23 cellular contexts compared by ENCODE assay signal in the genomic region with DNA sequence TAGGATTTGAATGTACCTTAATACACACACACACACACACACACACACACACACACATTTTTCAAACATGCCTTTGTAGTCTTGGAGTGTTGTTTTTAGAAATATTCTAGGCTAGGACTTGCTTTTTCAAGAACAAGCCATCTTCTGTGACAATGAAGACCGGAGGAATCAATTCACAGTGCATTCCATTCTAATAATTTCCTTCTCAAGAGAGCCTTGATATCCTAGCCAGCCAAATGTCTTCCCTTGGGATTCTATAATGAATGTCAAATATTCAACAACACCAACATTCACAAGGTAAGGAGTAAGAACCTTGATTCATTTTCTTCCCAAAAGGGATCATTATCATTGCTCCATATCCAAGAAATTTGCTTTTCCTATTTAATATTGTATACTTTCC.
DNase-seq lines count a peak whose midpoint lies in the region; TF ChIP-seq lines count a peak whose summit lies in the region.
"Had no signal": no experiment of that assay in that cellular context is flagged by ENCODE, and none has a peak within 500 bp of the region (broad histone marks: within the 10 kb centered on the region; RNA-seq: fewer than 3 reads in every experiment).

No MANE protein-coding gene starts in this region.

- H4K91ac ChIP-seq in neuronal stem cell (ENCODE audit: low read depth, low read length, poor library complexity) (no peak overlapping the region), H9 (ENCODE audit: insufficient read length, low read depth, low read length) (no peak overlapping the region)

- TF ChIP-seq POLR2A in Peyer's patch (IDR thresholded peaks at IDR 0.05): no peak

- no peak overlapping the region for H4K8ac ChIP-seq in neuronal stem cell (ENCODE audit: low read depth, low read length)
- H4K8ac ChIP-seq in H9 (replicated peaks; ENCODE audit: insufficient read length, low read depth, low read length): no peak overlapping the region

- H3K4me3 ChIP-seq in A673 (ENCODE audit: low read depth, low read length, poor library complexity, severe bottlenecking) (no peak overlapping the region), neuronal stem cell (ENCODE audit: low read length in 2 of 2) (no peak overlapping the region), colonic mucosa (no peak overlapping the region), Peyer's patch (no peak overlapping the region)
- H3K4me3 ChIP-seq: BLaER1 treated with 17β-estradiol and CSF1 and Interleukin-3, amounts not matched to agents 10 nM and 100 nM; GM12878 had no signal

- H3K23ac ChIP-seq in neuronal stem cell (ENCODE audit: low read depth, low read length, poor library complexity): no peak overlapping the region
- H3K23ac ChIP-seq in H9 (ENCODE audit: insufficient read length, low read depth, low read length): no peak overlapping the region

- no peak overlapping the region for H4K5ac ChIP-seq in H9 (ENCODE audit: insufficient read length, low read depth, low read length)

- H3K36me3 Mint-ChIP-seq in glutamatergic neuron (ENCODE audit: unreplicated experiment): no peaks in the 10 kb centered on the region
- no peaks in the 10 kb centered on the region for H3K36me3 Mint-ChIP-seq in H9 (ENCODE audit: insufficient read depth in 1 of 3, low read depth in 3 of 3)
- H3K36me3 Mint-ChIP-seq: CD8-positive, alpha-beta T cell had no signal

- no peak overlapping the region for H3K9ac ChIP-seq in neuronal stem cell (ENCODE audit: low read depth, low read length, poor library complexity)
- H3K9ac ChIP-seq in colonic mucosa (ENCODE audit: low read depth in 2 of 2, low read length in 2 of 2): no peak overlapping the region
- H3K9ac ChIP-seq in H9 (ENCODE audit: extremely low read depth, insufficient read length, low read length): no peak overlapping the region
- H3K9ac ChIP-seq: BLaER1 treated with 17β-estradiol and CSF1 and Interleukin-3, amounts not matched to agents 10 nM and 100 nM had no signal

- H4K20me1 ChIP-seq in H9 (ENCODE audit: control insufficient read depth, insufficient read depth, insufficient read length): no peaks in the 10 kb centered on the region
- H4K20me1 ChIP-seq: BLaER1 treated with 17β-estradiol and CSF1 and Interleukin-3, amounts not matched to agents 10 nM and 100 nM had no signal

- no peak overlapping the region for H3T11ph ChIP-seq in H9 (ENCODE audit: low read length)

- H3K4me1 Mint-ChIP-seq in glutamatergic neuron (ENCODE audit: low read depth, unreplicated experiment) (peaks cover 5% of the 10 kb centered on the region), H9 (peaks cover 5 to 6% of the 10 kb centered on the region in 2 experiments; a peak in 3 of 4 replicates)
- H3K4me1 Mint-ChIP-seq: B cell had no signal

- no peaks in the 10 kb centered on the region for H3K79me1 ChIP-seq in neuronal stem cell (ENCODE audit: low read depth, low read length)
- H3K79me1 ChIP-seq in H9 (ENCODE audit: insufficient read depth, low read depth, low read length, poor library complexity, severe bottlenecking): no peaks in the 10 kb centered on the region

- H3K18ac ChIP-seq in neuronal stem cell (ENCODE audit: low read length) (no peak overlapping the region), H9 (ENCODE audit: insufficient read length, low read depth, low read length) (no peak overlapping the region)

- H3K9me3 ChIP-seq in A673 (ENCODE audit: low read depth, low read length, poor library complexity, severe bottlenecking): no peaks in the 10 kb centered on the region
- H3K9me3 ChIP-seq in neuronal stem cell (replicated peaks in 1 of 2; ENCODE audit: control insufficient read depth in 2 of 2, insufficient read depth in 1 of 2, low read depth in 1 of 2, low read length in 2 of 2): no peaks in the 10 kb centered on the region
- H3K9me3 ChIP-seq in colonic mucosa: peaks cover 3% of the 10 kb centered on the region
- no peaks in the 10 kb centered on the region for H3K9me3 ChIP-seq in Peyer's patch
- H3K9me3 ChIP-seq in H9 (ENCODE audit: control insufficient read depth, low read depth, low read length): no peaks in the 10 kb centered on the region
- H3K9me3 ChIP-seq: BLaER1 treated with 17β-estradiol and CSF1 and Interleukin-3, amounts not matched to agents 10 nM and 100 nM had no signal

- DNase-seq in A673 (ENCODE audit: low spot score) (peak; percentile 31), COLO829 (ENCODE audit: low spot score) (peak; percentile 56), glutamatergic neuron (no peak), neuronal stem cell (ENCODE audit: low spot score) (no peak), colonic mucosa (no peak), Peyer's patch (no peak), H9 (no peak)
- DNase-seq: 8988T; AML-193; CD4-positive, alpha-beta T cell; CD8-positive, alpha-beta T cell; COR-L47; DMS 273 treated with DMSO at 0.1 percent for 48 hours; DMS153; DMS53; DMS79; DND-41; EL; GDM1 had no signal

- POLR2A ChIA-PET in A673 (lab: Charles Lee; ENCODE audit: low non-redundant PET): no interaction called here

- BruUV-seq in A673 (replicated peaks; lab: Mats Ljungman, UMichigan): no TSS peak

- H3K14ac ChIP-seq in neuronal stem cell (ENCODE audit: low read length) (no peak overlapping the region), H9 (ENCODE audit: insufficient read depth, low read length) (no peak overlapping the region)

- H3K4me2 ChIP-seq in neuronal stem cell (ENCODE audit: insufficient read depth, low read length, poor library complexity, severe bottlenecking) (peak overlapping the region; percentile 11), H9 (ENCODE audit: insufficient read depth, insufficient read length, low read length) (no peak overlapping the region)
- H3K4me2 ChIP-seq: BLaER1 treated with 17β-estradiol and CSF1 and Interleukin-3, amounts not matched to agents 10 nM and 100 nM had no signal

- H2BK120ac ChIP-seq in neuronal stem cell (ENCODE audit: low read depth, low read length) (no peak overlapping the region), H9 (ENCODE audit: low read depth, low read length, poor library complexity, severe bottlenecking) (no peak overlapping the region)

- H2AK5ac ChIP-seq in neuronal stem cell (ENCODE audit: low read depth, low read length) (no peak overlapping the region), H9 (ENCODE audit: insufficient read length, low read length) (no peak overlapping the region)

- no peak overlapping the region for H3K56ac ChIP-seq in H9 (ENCODE audit: insufficient read length, low read depth, low read length)

- no peak for TF ChIP-seq CTCF in A673 (conservative IDR thresholded peaks at IDR 0.05; ENCODE audit: low read depth, low read length)
- no peak for TF ChIP-seq CTCF in glutamatergic neuron (IDR thresholded peaks at IDR 0.05; ENCODE audit: partially characterized antibody, unreplicated experiment)
- TF ChIP-seq CTCF in colonic mucosa (IDR thresholded peaks at IDR 0.05): no peak
- TF ChIP-seq CTCF in Peyer's patch (IDR thresholded peaks at IDR 0.05): no peak
- TF ChIP-seq CTCF in H9 (conservative IDR thresholded peaks at IDR 0.05): no peak

- no peaks in the 10 kb centered on the region for H3K23me2 ChIP-seq in H9 (ENCODE audit: insufficient read length, low read depth, low read length, poor library complexity, severe bottlenecking)

- H3K9me3 Mint-ChIP-seq in glutamatergic neuron (ENCODE audit: unreplicated experiment): peaks cover 3% of the 10 kb centered on the region
- 0 out of 5 replicates have a peak, but pooled peaks cover 0 to under 1% of the 10 kb centered on the region in 2 experiments for H3K9me3 Mint-ChIP-seq in H9

- intact Hi-C loops in A673 (cut with micrococcal nuclease; ENCODE audit: unreplicated experiment) (no loop called here), colonic mucosa (cut with DNase I) (no loop called here)

- peaks cover 2% of the 10 kb centered on the region for H3K27me3 Mint-ChIP-seq in glutamatergic neuron (ENCODE audit: unreplicated experiment)
- H3K27me3 Mint-ChIP-seq in H9 (ENCODE audit: low read depth): no peaks in the 10 kb centered on the region
- H3K27me3 Mint-ChIP-seq: B cell; CD4-positive, alpha-beta T cell had no signal

- H2BK5ac ChIP-seq in neuronal stem cell (ENCODE audit: low read length): no peak overlapping the region
- H2BK5ac ChIP-seq in H9 (ENCODE audit: insufficient read length, low read length): no peak overlapping the region

- H2BK20ac ChIP-seq in H9 (ENCODE audit: low read depth, low read length, poor library complexity, severe bottlenecking): no peak overlapping the region

- H3K27ac Mint-ChIP-seq in glutamatergic neuron (ENCODE audit: unreplicated experiment): no peak overlapping the region
- no peak overlapping the region for H3K27ac Mint-ChIP-seq in H9
- H3K27ac Mint-ChIP-seq: B cell; CD4-positive, alpha-beta T cell; CD8-positive, alpha-beta T cell had no signal

- no CpG with 5 or more reads among the region's 1 CpG for WGBS in neuronal stem cell (ENCODE audit: extremely low coverage in 2 of 2, insufficient read length in 2 of 2, insufficient replicate concordance in 1 of 2), 2 donors
- no CpG with 5 or more reads among the region's 1 CpG for WGBS in H9 (ENCODE audit: extremely low coverage, insufficient read length, low lambda C conversion rate)

- H3K4me1 ChIP-seq in A673 (ENCODE audit: insufficient read depth, low read length, poor library complexity, severe bottlenecking): no peaks in the 10 kb centered on the region
- no peaks in the 10 kb centered on the region for H3K4me1 ChIP-seq in neuronal stem cell (ENCODE audit: control insufficient read depth in 2 of 2, insufficient read depth in 1 of 2, low read depth in 1 of 2, low read length in 2 of 2)
- H3K4me1 ChIP-seq in colonic mucosa: no peaks in the 10 kb centered on the region
- H3K4me1 ChIP-seq in Peyer's patch: no peaks in the 10 kb centered on the region
- H3K4me1 ChIP-seq in H9 (ENCODE audit: insufficient read depth, low read length): no peaks in the 10 kb centered on the region
- H3K4me1 ChIP-seq: BLaER1 treated with 17β-estradiol and CSF1 and Interleukin-3, amounts not matched to agents 10 nM and 100 nM had no signal

- no peaks in the 10 kb centered on the region for H3K79me2 ChIP-seq in H9 (ENCODE audit: insufficient read depth, low read length)

- H2AFZ ChIP-seq in neuronal stem cell (ENCODE audit: low read length) (peak overlapping the region; percentile 1), H9 (ENCODE audit: low read length) (no peak overlapping the region)

- H3K4ac ChIP-seq in neuronal stem cell (ENCODE audit: low read length) (no peak overlapping the region), H9 (ENCODE audit: low read depth, low read length) (no peak overlapping the region)

- H3K4me3 Mint-ChIP-seq in glutamatergic neuron (ENCODE audit: unreplicated experiment) (peak overlapping the region; percentile 4), H9 (no peak overlapping the region)
- H3K4me3 Mint-ChIP-seq: B cell; CD4-positive, alpha-beta T cell; CD8-positive, alpha-beta T cell had no signal

- H2BK12ac ChIP-seq in neuronal stem cell (ENCODE audit: low read length): no peak overlapping the region
- no peak overlapping the region for H2BK12ac ChIP-seq in H9 (ENCODE audit: insufficient read length, low read depth, low read length)

- no peaks in the 10 kb centered on the region for H3K36me3 ChIP-seq in A673 (ENCODE audit: insufficient read depth, low read length, poor library complexity, severe bottlenecking)
- H3K36me3 ChIP-seq in neuronal stem cell (replicated peaks in 1 of 2; ENCODE audit: control insufficient read depth in 2 of 2, insufficient read depth in 2 of 2, low read length in 2 of 2): no peaks in the 10 kb centered on the region
- no peaks in the 10 kb centered on the region for H3K36me3 ChIP-seq in colonic mucosa
- no peaks in the 10 kb centered on the region for H3K36me3 ChIP-seq in Peyer's patch
- H3K36me3 ChIP-seq: BLaER1 treated with 17β-estradiol and CSF1 and Interleukin-3, amounts not matched to agents 10 nM and 100 nM had no signal

- no peak overlapping the region for H3K27ac ChIP-seq in A673 (ENCODE audit: low read depth, low read length, poor library complexity, severe bottlenecking)
- no peak overlapping the region for H3K27ac ChIP-seq in neuronal stem cell (replicated peaks; ENCODE audit: low read length)
- H3K27ac ChIP-seq in colonic mucosa: no peak overlapping the region
- no peak overlapping the region for H3K27ac ChIP-seq in Peyer's patch
- H3K27ac ChIP-seq in H9 (ENCODE audit: insufficient read length, low read depth, low read length): no peak overlapping the region
- H3K27ac ChIP-seq: BLaER1 treated with 17β-estradiol and CSF1 and Interleukin-3, amounts not matched to agents 10 nM and 100 nM; C4-2B had no signal

- CTCF ChIA-PET in A673 (lab: Charles Lee): no interaction called here

- H3K27me3 ChIP-seq in A673 (replicated peaks; ENCODE audit: insufficient read depth, low read depth, low read length, poor library complexity) (no peaks in the 10 kb centered on the region), neuronal stem cell (ENCODE audit: control insufficient read depth in 3 of 3, insufficient read depth in 3 of 3, low read depth in 1 of 3, low read length in 3 of 3) (no peaks in the 10 kb centered on the region), colonic mucosa (no peaks in the 10 kb centered on the region), Peyer's patch (no peaks in the 10 kb centered on the region), H9 (ENCODE audit: insufficient read depth, low read length) (no peaks in the 10 kb centered on the region)
- H3K27me3 ChIP-seq: BLaER1 treated with 17β-estradiol and CSF1 and Interleukin-3, amounts not matched to agents 10 nM and 100 nM had no signal

- no peak overlapping the region for H2BK15ac ChIP-seq in neuronal stem cell (ENCODE audit: low read length)
- H2BK15ac ChIP-seq in H9 (ENCODE audit: low read depth, low read length): no peak overlapping the region

Comparison
In these comparisons a context has a peak if more than half of its experiments do, and no peak if none do; other contexts are left out.
1. DNase-seq: peak in A673 (single experiment) and COLO829 (single experiment); none in glutamatergic neuron (single experiment), neuronal stem cell (single experiment), colonic mucosa (single experiment), Peyer's patch (0 of 3) and H9 (single experiment).